In the genomic region with DNA sequence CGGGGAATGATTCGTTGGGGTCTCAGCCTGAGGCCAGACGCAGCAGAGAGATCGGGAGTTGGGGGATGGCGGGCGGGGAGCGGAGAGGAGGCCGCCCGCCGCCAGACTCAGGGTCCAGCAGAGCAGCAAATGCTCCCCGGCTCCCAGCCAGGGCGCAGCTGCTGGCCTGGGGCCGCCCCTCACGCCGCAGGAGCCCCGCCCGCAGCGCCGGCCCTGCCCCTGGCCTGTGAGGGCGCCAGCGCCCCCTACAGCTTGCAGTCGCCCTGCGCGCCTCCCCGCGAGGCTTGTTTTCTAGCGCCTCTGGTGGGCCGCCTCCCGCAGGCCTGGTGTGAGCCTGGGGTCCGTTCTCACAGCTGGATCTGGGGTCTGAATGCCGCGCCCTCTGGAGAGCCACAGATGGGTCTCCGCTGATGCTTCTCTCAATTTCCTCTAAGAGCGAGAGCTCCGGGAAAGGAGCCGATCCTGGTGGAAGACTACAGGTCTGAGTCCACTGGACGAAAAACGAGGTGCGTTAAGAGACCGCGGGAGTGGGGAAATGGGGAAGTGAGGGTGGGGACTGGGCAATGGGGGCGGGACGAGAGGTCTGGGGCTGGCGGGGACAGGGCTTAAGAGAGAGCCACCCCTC, we compare ENCODE assay signal across 1 cellular context.
A peak's percentile ranks its signal among the peaks of the same experiment; 100 is the strongest.
TF ChIP-seq lines count a peak whose summit lies in the region.

No MANE protein-coding gene starts in this region.

TF ChIP-seq in K562, 482 proteins besides CTCF, POLR2A, EP300 and RAD21 (continued from another document):
- TF ChIP-seq RNF2 (IDR thresholded peaks at IDR 0.05) (no peak; the same call in 1 of the 2 replicates), SIN3A (IDR thresholded peaks at IDR 0.05; ENCODE audit: borderline replicate concordance in 2 of 2, control insufficient read depth in 1 of 2, low read depth in 2 of 2, low read length in 2 of 2) (peak in 1 of 2 experiments; percentile 80; a peak in 2 of 4 replicates), ESRRB (CRISPR knock-in tag; IDR thresholded peaks at IDR 0.05; ENCODE audit: borderline replicate concordance) (no peak), NR3C1 (CRISPR knock-in tag; IDR thresholded peaks at IDR 0.05) (no peak), ZBED1 (IDR thresholded peaks at IDR 0.05) (no peak; the same call in 1 of the 2 replicates), KHSRP (IDR thresholded peaks at IDR 0.05) (no peak), ZNF175 (CRISPR knock-in tag; IDR thresholded peaks at IDR 0.05; ENCODE audit: low read depth) (no peak; the same call in 1 of the 2 replicates), PHF20 (IDR thresholded peaks at IDR 0.05; ENCODE audit: partially characterized antibody) (peak; percentile 43), ZNF445 (CRISPR knock-in tag; IDR thresholded peaks at IDR 0.05; ENCODE audit: low read depth) (0 out of 2 replicates have a peak, but pooled peaks have one; percentile 39), ZNF274 (IDR thresholded peaks at IDR 0.05; ENCODE audit: borderline replicate concordance, low read depth, low read length) (0 out of 2 replicates have a peak, but pooled peaks have one; percentile 11), HNRNPUL1 (IDR thresholded peaks at IDR 0.05; ENCODE audit: low read length) (no peak), ZHX1 (conservative IDR thresholded peaks at IDR 0.05; ENCODE audit: low read length) (peak; percentile 67; the same call in 1 of the 2 replicates), ETV5 (CRISPR knock-in tag; IDR thresholded peaks at IDR 0.05; ENCODE audit: low read depth) (peak; percentile 36), ZNF184 (CRISPR knock-in tag; IDR thresholded peaks at IDR 0.05) (no peak), SP1 (CRISPR knock-in tag; IDR thresholded peaks at IDR 0.05) (peak; percentile 67), DDX20 (tag; IDR thresholded peaks at IDR 0.05; ENCODE audit: low read depth) (no peak), SMAD4 (CRISPR knock-in tag; conservative IDR thresholded peaks at IDR 0.05) (peak; percentile 88), ZEB2 (IDR thresholded peaks at IDR 0.05) (no peak; the same call in none of the 2 replicates), GABPB2 (CRISPR knock-in tag; conservative IDR thresholded peaks at IDR 0.05) (no peak), SPI1 (IDR thresholded peaks at IDR 0.05; ENCODE audit: borderline replicate concordance, low read depth, low read length) (peak; percentile 99), UBTF (IDR thresholded peaks at IDR 0.05; ENCODE audit: borderline replicate concordance in 1 of 2, low read depth in 2 of 2, low read length in 2 of 2) (peak; percentile 67 to 72; a peak in 2 of 4 replicates), CBFA2T3 (IDR thresholded peaks at IDR 0.05) (0 out of 2 replicates have a peak, but pooled peaks have one; percentile 9), BDP1 (IDR thresholded peaks at IDR 0.05; ENCODE audit: insufficient read depth, insufficient read length) (no peak), TCF3 (CRISPR knock-in tag; IDR thresholded peaks at IDR 0.05) (peak; percentile 51; the same call in 1 of the 2 replicates), ZNF146 (CRISPR knock-in tag; IDR thresholded peaks at IDR 0.05; ENCODE audit: unreplicated experiment) (no peak), PTTG1 (tag; IDR thresholded peaks at IDR 0.05; ENCODE audit: low read depth) (no peak), KLF6 (CRISPR knock-in tag; IDR thresholded peaks at IDR 0.05; ENCODE audit: borderline replicate concordance) (no peak), BACH1 (tag; IDR thresholded peaks at IDR 0.05) (no peak), ZBTB40 (IDR thresholded peaks at IDR 0.05) (no peak), ZBTB40 (CRISPR knock-in tag; IDR thresholded peaks at IDR 0.05) (no peak), FOXK2 (conservative IDR thresholded peaks at IDR 0.05 in 1 of 2, IDR thresholded peaks at IDR 0.05 in 1 of 2; ENCODE audit: low read depth in 2 of 2) (peak; percentile 33 to 72; a peak in 3 of 4 replicates)
- TF ChIP-seq, protein P1, sequence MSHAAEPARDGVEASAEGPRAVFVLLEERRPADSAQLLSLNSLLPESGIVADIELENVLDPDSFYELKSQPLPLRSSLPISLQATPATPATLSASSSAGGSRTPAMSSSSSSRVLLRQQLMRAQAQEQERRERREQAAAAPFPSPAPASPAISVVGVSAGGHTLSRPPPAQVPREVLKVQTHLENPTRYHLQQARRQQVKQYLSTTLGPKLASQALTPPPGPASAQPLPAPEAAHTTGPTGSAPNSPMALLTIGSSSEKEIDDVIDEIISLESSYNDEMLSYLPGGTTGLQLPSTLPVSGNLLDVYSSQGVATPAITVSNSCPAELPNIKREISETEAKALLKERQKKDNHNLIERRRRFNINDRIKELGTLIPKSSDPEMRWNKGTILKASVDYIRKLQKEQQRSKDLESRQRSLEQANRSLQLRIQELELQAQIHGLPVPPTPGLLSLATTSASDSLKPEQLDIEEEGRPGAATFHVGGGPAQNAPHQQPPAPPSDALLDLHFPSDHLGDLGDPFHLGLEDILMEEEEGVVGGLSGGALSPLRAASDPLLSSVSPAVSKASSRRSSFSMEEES (CRISPR knock-in tag; IDR thresholded peaks at IDR 0.05) = no peak
- TF ChIP-seq, protein P2, sequence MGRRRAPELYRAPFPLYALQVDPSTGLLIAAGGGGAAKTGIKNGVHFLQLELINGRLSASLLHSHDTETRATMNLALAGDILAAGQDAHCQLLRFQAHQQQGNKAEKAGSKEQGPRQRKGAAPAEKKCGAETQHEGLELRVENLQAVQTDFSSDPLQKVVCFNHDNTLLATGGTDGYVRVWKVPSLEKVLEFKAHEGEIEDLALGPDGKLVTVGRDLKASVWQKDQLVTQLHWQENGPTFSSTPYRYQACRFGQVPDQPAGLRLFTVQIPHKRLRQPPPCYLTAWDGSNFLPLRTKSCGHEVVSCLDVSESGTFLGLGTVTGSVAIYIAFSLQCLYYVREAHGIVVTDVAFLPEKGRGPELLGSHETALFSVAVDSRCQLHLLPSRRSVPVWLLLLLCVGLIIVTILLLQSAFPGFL (CRISPR knock-in tag; IDR thresholded peaks at IDR 0.05) = 0 out of 2 replicates have a peak, but pooled peaks have one; percentile 38
- TF ChIP-seq, protein P3, sequence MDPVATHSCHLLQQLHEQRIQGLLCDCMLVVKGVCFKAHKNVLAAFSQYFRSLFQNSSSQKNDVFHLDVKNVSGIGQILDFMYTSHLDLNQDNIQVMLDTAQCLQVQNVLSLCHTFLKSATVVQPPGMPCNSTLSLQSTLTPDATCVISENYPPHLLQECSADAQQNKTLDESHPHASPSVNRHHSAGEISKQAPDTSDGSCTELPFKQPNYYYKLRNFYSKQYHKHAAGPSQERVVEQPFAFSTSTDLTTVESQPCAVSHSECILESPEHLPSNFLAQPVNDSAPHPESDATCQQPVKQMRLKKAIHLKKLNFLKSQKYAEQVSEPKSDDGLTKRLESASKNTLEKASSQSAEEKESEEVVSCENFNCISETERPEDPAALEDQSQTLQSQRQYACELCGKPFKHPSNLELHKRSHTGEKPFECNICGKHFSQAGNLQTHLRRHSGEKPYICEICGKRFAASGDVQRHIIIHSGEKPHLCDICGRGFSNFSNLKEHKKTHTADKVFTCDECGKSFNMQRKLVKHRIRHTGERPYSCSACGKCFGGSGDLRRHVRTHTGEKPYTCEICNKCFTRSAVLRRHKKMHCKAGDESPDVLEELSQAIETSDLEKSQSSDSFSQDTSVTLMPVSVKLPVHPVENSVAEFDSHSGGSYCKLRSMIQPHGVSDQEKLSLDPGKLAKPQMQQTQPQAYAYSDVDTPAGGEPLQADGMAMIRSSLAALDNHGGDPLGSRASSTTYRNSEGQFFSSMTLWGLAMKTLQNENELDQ (CRISPR knock-in tag; IDR thresholded peaks at IDR 0.05; ENCODE audit: borderline replicate concordance) = no peak
- TF ChIP-seq, protein P4, sequence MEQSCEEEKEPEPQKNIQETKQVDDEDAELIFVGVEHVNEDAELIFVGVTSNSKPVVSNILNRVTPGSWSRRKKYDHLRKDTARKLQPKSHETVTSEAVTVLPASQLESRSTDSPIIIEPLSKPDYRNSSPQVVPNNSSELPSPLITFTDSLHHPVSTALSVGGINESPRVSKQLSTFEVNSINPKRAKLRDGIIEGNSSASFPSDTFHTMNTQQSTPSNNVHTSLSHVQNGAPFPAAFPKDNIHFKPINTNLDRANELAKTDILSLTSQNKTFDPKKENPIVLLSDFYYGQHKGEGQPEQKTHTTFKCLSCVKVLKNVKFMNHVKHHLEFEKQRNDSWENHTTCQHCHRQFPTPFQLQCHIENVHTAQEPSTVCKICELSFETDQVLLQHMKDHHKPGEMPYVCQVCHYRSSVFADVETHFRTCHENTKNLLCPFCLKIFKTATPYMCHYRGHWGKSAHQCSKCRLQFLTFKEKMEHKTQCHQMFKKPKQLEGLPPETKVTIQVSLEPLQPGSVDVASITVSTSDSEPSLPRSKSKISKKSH (CRISPR knock-in tag; IDR thresholded peaks at IDR 0.05) = no peak
TF ChIP-seq in K562: peak in this region for 207.
